Comparison of ENCODE assay signal across 11 cellular contexts in the genomic region with DNA sequence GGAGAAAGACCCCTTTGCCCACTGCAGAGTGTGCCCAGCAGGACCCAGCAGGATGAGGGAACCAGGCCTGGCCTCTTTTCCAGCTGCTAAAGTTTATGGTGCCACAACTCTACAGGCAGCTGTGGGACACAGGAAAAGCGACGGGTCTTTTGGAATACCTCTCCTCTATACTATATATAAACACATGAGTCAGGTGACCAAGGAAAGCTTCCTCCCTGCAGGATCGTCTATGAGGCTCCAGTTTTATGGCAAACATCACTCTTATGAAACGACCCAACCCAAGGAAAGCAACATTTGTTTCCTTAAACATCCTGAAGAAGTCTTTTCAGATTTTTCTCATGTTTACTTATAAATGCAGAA.
A peak's percentile ranks its signal among the peaks of the same experiment; 100 is the strongest.
DNase-seq lines count a peak whose midpoint lies in the region; ATAC-seq, FAIRE-seq and TF ChIP-seq lines count a peak whose summit lies in the region.
"Had no signal": no experiment of that assay in that cellular context is flagged by ENCODE, and none has a peak within 500 bp of the region (broad histone marks: within the 10 kb centered on the region; RNA-seq: fewer than 3 reads in every experiment).

No MANE protein-coding gene starts in this region.

- intact Hi-C loops in sigmoid colon (cut with DNase I): loop anchor here (5.0 kb wide), 1 partner anchor 46 kb away; no protein-coding TSS in a partner anchor

- TF ChIP-seq CTCF in AG09309 (IDR thresholded peaks at IDR 0.05; ENCODE audit: control insufficient read depth, insufficient read depth, low read depth, low read length, missing control alignments) (no peak), astrocyte (IDR thresholded peaks at IDR 0.05; ENCODE audit: insufficient read depth, low read depth, low read length) (no peak), glutamatergic neuron (IDR thresholded peaks at IDR 0.05; ENCODE audit: partially characterized antibody, unreplicated experiment) (no peak), sigmoid colon (IDR thresholded peaks at IDR 0.05) (no peak)

- TF ChIP-seq EP300 in sigmoid colon (IDR thresholded peaks at IDR 0.05): no peak

- H3K36me3 ChIP-seq in astrocyte (ENCODE audit: insufficient read depth, low read length) (no peaks in the 10 kb centered on the region), sigmoid colon (no peaks in the 10 kb centered on the region)

- H3K79me2 ChIP-seq in astrocyte (ENCODE audit: insufficient read depth, low read length): peaks cover 74% of the 10 kb centered on the region

- no peaks in the 10 kb centered on the region for H3K9me3 Mint-ChIP-seq in astrocyte (ENCODE audit: unreplicated experiment)
- H3K9me3 Mint-ChIP-seq in glutamatergic neuron (ENCODE audit: unreplicated experiment): peaks cover 5% of the 10 kb centered on the region

- no peak for TF ChIP-seq POLR2A in sigmoid colon (IDR thresholded peaks at IDR 0.05)

- DNase-seq in AG09309 (ENCODE audit: low read depth) (no peak), astrocyte (ENCODE audit: low read depth) (no peak), glutamatergic neuron (no peak), sigmoid colon (no peak), NCI-H187 (lab: John Stamatoyannopoulos, UW) (no peak), middle frontal gyrus (ENCODE audit: extremely low spot score, low spot score) (no peak)
- DNase-seq: NCI-H524; stimulated activated naive CD4-positive, alpha-beta T cell treated with Interleukin-2 at 50 U/mL for 16 hours had no signal

- no peak overlapping the region for H2AFZ ChIP-seq in astrocyte (ENCODE audit: low read depth, low read length)

- H3K36me3 Mint-ChIP-seq in astrocyte (ENCODE audit: low read depth, unreplicated experiment): peaks cover 14% of the 10 kb centered on the region
- H3K36me3 Mint-ChIP-seq in glutamatergic neuron (ENCODE audit: unreplicated experiment): no peaks in the 10 kb centered on the region

- H3K27me3 Mint-ChIP-seq in astrocyte (ENCODE audit: low read depth, unreplicated experiment): no peaks in the 10 kb centered on the region
- H3K27me3 Mint-ChIP-seq in glutamatergic neuron (ENCODE audit: unreplicated experiment): no peaks in the 10 kb centered on the region

- whole genome bisulfite sequencing in sigmoid colon, 2 donors: 7 to 48% methylated on average over 4 of the region's 4 CpGs

- H3K27ac ChIP-seq in astrocyte (ENCODE audit: low read depth, low read length) (peak overlapping the region; percentile 86), sigmoid colon (peak overlapping the region; percentile 91 to 97 (median 96))

- H3K27me3 ChIP-seq in astrocyte (ENCODE audit: insufficient read depth, low read length): no peaks in the 10 kb centered on the region
- H3K27me3 ChIP-seq in sigmoid colon: no peaks in the 10 kb centered on the region

- ATAC-seq in GM21423 (IDR thresholded peaks at IDR 0.05; ENCODE audit: unreplicated experiment) (no peak), HG02970 (IDR thresholded peaks at IDR 0.05; ENCODE audit: low FRiP score, unreplicated experiment) (no peak)

- peaks cover 47% of the 10 kb centered on the region for H3K4me1 ChIP-seq in astrocyte (ENCODE audit: insufficient read depth, low read length)
- peaks cover 0 to 80% (median 72%) of the 10 kb centered on the region in 4 donors for H3K4me1 ChIP-seq in sigmoid colon

- H3K4me3 Mint-ChIP-seq in astrocyte (ENCODE audit: unreplicated experiment) (peak overlapping the region; percentile 90), glutamatergic neuron (ENCODE audit: unreplicated experiment) (peak overlapping the region; percentile 40)
- H3K4me3 Mint-ChIP-seq: B cell had no signal

- peak overlapping the region; percentile 37 for H3K4me3 ChIP-seq in AG09309 (ENCODE audit: control insufficient read depth, low read depth, low read length)
- peak overlapping the region; percentile 73 for H3K4me3 ChIP-seq in astrocyte (ENCODE audit: insufficient read depth, low read depth, low read length)
- peak overlapping the region; percentile 58 to 83 (median 70) for H3K4me3 ChIP-seq in sigmoid colon

- peak overlapping the region; percentile 93 for H3K4me2 ChIP-seq in astrocyte (ENCODE audit: low read length)

- FAIRE-seq in astrocyte (lab: Jason Lieb, UNC): no peak

- peak overlapping the region; percentile 94 for H3K27ac Mint-ChIP-seq in astrocyte (ENCODE audit: unreplicated experiment)
- no peak overlapping the region for H3K27ac Mint-ChIP-seq in glutamatergic neuron (ENCODE audit: unreplicated experiment)
- H3K27ac Mint-ChIP-seq: B cell had no signal

- H3K4me1 Mint-ChIP-seq in astrocyte (ENCODE audit: low read depth, unreplicated experiment) (peaks cover 55% of the 10 kb centered on the region), glutamatergic neuron (ENCODE audit: low read depth, unreplicated experiment) (peaks cover 50% of the 10 kb centered on the region)

- peak overlapping the region; percentile 90 for H3K9ac ChIP-seq in astrocyte (ENCODE audit: low read length)

- H4K20me1 ChIP-seq in astrocyte (ENCODE audit: insufficient read depth, low read length): peaks cover 34% of the 10 kb centered on the region

- H3K9me3 ChIP-seq in astrocyte (ENCODE audit: insufficient read depth, low read depth, low read length): no peaks in the 10 kb centered on the region
- H3K9me3 ChIP-seq in sigmoid colon: no peaks in the 10 kb centered on the region
